ENCODE assay signal across 8 cellular contexts in genomic region chr10:121929936-121930728, GRCh38. TPM values are rescaled to one million over a fixed set of nuclear protein-coding genes. Genes with fewer than 3 reads are reported as not detected.
DNase-seq lines count a peak whose midpoint lies in the region; ATAC-seq and TF ChIP-seq lines count a peak whose summit lies in the region.
"Not testable (repeated sequence)": the region's sequence is repeated elsewhere in the genome, so short reads cannot be mapped to it uniquely, and the experiment has no call there.

No MANE protein-coding gene starts in this region.

- H2AFZ ChIP-seq in GM23338; OCI-LY7 (ENCODE audit: low read length): not testable (repeated sequence)

- H3K27ac Mint-ChIP-seq in GM23338 (peak overlapping the region; percentile 46), neural crest cell (ENCODE audit: unreplicated experiment) (peak overlapping the region; percentile 11)
- peak overlapping the region; percentile 52 for H3K27ac Mint-ChIP-seq in activated CD4-positive, alpha-beta T cell treated with anti-CD3 and anti-CD28 coated beads for 36 hours
- not testable (repeated sequence) for H3K27ac Mint-ChIP-seq in activated naive CD4-positive, alpha-beta T cell treated with anti-CD3 and anti-CD28 coated beads for 36 hours

- peak overlapping the region; percentile 84; the same call in 1 of the 2 replicates for H3K4me2 ChIP-seq in BLaER1
- H3K4me2 ChIP-seq in GM23338, result not testable (repeated sequence)
- H3K4me2 ChIP-seq in OCI-LY7 (ENCODE audit: low read length), result peak overlapping the region; percentile 15; the same call in 1 of the 2 replicates

- H3K4me3 Mint-ChIP-seq in GM23338 (peak overlapping the region; percentile 40), neural crest cell (peak overlapping the region; percentile 90)
- H3K4me3 Mint-ChIP-seq in activated CD4-positive, alpha-beta T cell treated with anti-CD3 and anti-CD28 coated beads for 36 hours, result peak overlapping the region; percentile 59
- H3K4me3 Mint-ChIP-seq in activated naive CD4-positive, alpha-beta T cell treated with anti-CD3 and anti-CD28 coated beads for 36 hours, result peak overlapping the region; percentile 45

- BruUV-seq in OCI-LY7 (replicated peaks; lab: Mats Ljungman, UMichigan), result not testable (repeated sequence)

- H3K4me1 Mint-ChIP-seq in GM23338, result peaks cover 13% of the 10 kb centered on the region
- peaks cover 17% of the 10 kb centered on the region for H3K4me1 Mint-ChIP-seq in activated CD4-positive, alpha-beta T cell treated with anti-CD3 and anti-CD28 coated beads for 36 hours
- H3K4me1 Mint-ChIP-seq in activated naive CD4-positive, alpha-beta T cell treated with anti-CD3 and anti-CD28 coated beads for 36 hours (ENCODE audit: low read depth), result peaks cover 21% of the 10 kb centered on the region
- peaks cover 38% of the 10 kb centered on the region for H3K4me1 Mint-ChIP-seq in neural crest cell

- not testable (repeated sequence) for H4K20me1 ChIP-seq in BLaER1; GM23338 (replicated peaks; ENCODE audit: insufficient read depth); OCI-LY7 (ENCODE audit: insufficient read depth, low read length)

- not testable (repeated sequence) for H3K36me3 ChIP-seq in BLaER1; GM23338 (ENCODE audit: insufficient read depth); OCI-LY7 (ENCODE audit: insufficient read depth, low read length); colonic mucosa

- ATAC-seq in GM23338; activated CD4-positive, alpha-beta T cell treated with anti-CD3 and anti-CD28 coated beads for 36 hours; left colon: not testable (repeated sequence)

- not testable (repeated sequence) for H3K9me3 Mint-ChIP-seq in GM23338; activated CD4-positive, alpha-beta T cell treated with anti-CD3 and anti-CD28 coated beads for 36 hours (ENCODE audit: low read depth); activated naive CD4-positive, alpha-beta T cell treated with anti-CD3 and anti-CD28 coated beads for 36 hours; neural crest cell

- not testable (repeated sequence) for H3K27ac ChIP-seq in BLaER1; OCI-LY7 (ENCODE audit: low read depth, low read length, poor library complexity, severe bottlenecking)
- H3K27ac ChIP-seq in GM23338 (ENCODE audit: low read depth), result 0 out of 2 replicates have a peak overlapping the region, but pooled peaks have one; percentile 7
- H3K27ac ChIP-seq in colonic mucosa, result peak overlapping the region; percentile 98

- H3K27me3 ChIP-seq in BLaER1; GM23338 (ENCODE audit: insufficient read depth); colonic mucosa: not testable (repeated sequence)

- intact Hi-C loops in OCI-LY7 (cut with micrococcal nuclease; ENCODE audit: unreplicated experiment) (loop anchor here (10.0 kb wide), 1 partner anchor 1075 kb away; the partner anchor contains the start of gene WDR11), colonic mucosa (cut with DNase I) (loop anchor here (10.0 kb wide), 1 partner anchor 45 kb away; the partner anchor contains the start of gene NSMCE4A)
- intact Hi-C loops in activated CD4-positive, alpha-beta T cell treated with anti-CD3 and anti-CD28 coated beads for 36 hours (cut with DNase I, micrococcal nuclease), result loop anchor here (2.0 to 10.0 kb wide), 5 partner anchors 45 to 1225 kb away; partner anchors contain the start of genes BUB3 (in 1 of the 2), C10orf88 (in 1 of the 2), NSMCE4A (in 1 of the 2) and WDR11 (in 1 of the 2)
- intact Hi-C loops in activated naive CD4-positive, alpha-beta T cell treated with anti-CD3 and anti-CD28 coated beads for 36 hours (cut with micrococcal nuclease), result loop anchor here (5.0 to 10.0 kb wide), 3 partner anchors 175 to 1077 kb away; partner anchors contain the start of genes ACADSB, C10orf88 and IKZF5
- intact Hi-C loops in left colon (cut with DNase I, micrococcal nuclease), result not testable (repeated sequence)

- not testable (repeated sequence) for H3K36me3 Mint-ChIP-seq in GM23338 (ENCODE audit: low read depth)
- peaks cover 12% of the 10 kb centered on the region for H3K36me3 Mint-ChIP-seq in activated CD4-positive, alpha-beta T cell treated with anti-CD3 and anti-CD28 coated beads for 36 hours (ENCODE audit: low read depth)
- H3K36me3 Mint-ChIP-seq in activated naive CD4-positive, alpha-beta T cell treated with anti-CD3 and anti-CD28 coated beads for 36 hours (ENCODE audit: low read depth), result peaks cover 13% of the 10 kb centered on the region
- peaks cover 10% of the 10 kb centered on the region for H3K36me3 Mint-ChIP-seq in neural crest cell (ENCODE audit: low read depth)

- CTCF ChIA-PET in OCI-LY7 (lab: Charles Lee; ENCODE audit: unreplicated experiment); activated CD4-positive, alpha-beta T cell treated with anti-CD3 and anti-CD28 coated beads for 36 hours (lab: Charles Lee); activated naive CD4-positive, alpha-beta T cell treated with anti-CD3 and anti-CD28 coated beads for 36 hours (lab: Charles Lee): not testable (repeated sequence)

- not testable (repeated sequence) for TF ChIP-seq CTCF in GM23338 (conservative IDR thresholded peaks at IDR 0.05; ENCODE audit: low read depth in 2 of 2); OCI-LY7 (conservative IDR thresholded peaks at IDR 0.05; ENCODE audit: low read length); colonic mucosa (IDR thresholded peaks at IDR 0.05); neural crest cell (conservative IDR thresholded peaks at IDR 0.05)

- H3K9me2 ChIP-seq in GM23338 (ENCODE audit: insufficient read depth); OCI-LY7 (ENCODE audit: insufficient read depth, low read length): not testable (repeated sequence)

- H3K27me3 Mint-ChIP-seq in GM23338 (ENCODE audit: insufficient read depth, low read depth, poor library complexity), result peaks cover 18% of the 10 kb centered on the region
- not testable (repeated sequence) for H3K27me3 Mint-ChIP-seq in activated CD4-positive, alpha-beta T cell treated with anti-CD3 and anti-CD28 coated beads for 36 hours; activated naive CD4-positive, alpha-beta T cell treated with anti-CD3 and anti-CD28 coated beads for 36 hours (ENCODE audit: low read depth); neural crest cell (ENCODE audit: low read depth)

- DNase-seq in GM23338 (ENCODE audit: low spot score); OCI-LY7 (ENCODE audit: low spot score); activated CD4-positive, alpha-beta T cell treated with anti-CD3 and anti-CD28 coated beads for 36 hours; activated naive CD4-positive, alpha-beta T cell treated with anti-CD3 and anti-CD28 coated beads for 36 hours; neural crest cell (ENCODE audit: low read depth, low spot score): not testable (repeated sequence)
- DNase-seq in colonic mucosa (peak; percentile 69), left colon (peak; percentile 35 to 36)

- not testable (repeated sequence) for H3K4me3 ChIP-seq in BLaER1; GM23338; OCI-LY7 (ENCODE audit: low read depth, low read length, poor library complexity, severe bottlenecking); colonic mucosa

- peaks cover 23% of the 10 kb centered on the region for H3K79me2 ChIP-seq in GM23338 (replicated peaks; ENCODE audit: insufficient read depth)
- H3K79me2 ChIP-seq in OCI-LY7 (ENCODE audit: insufficient read depth, low read depth, low read length), result peaks cover 31% of the 10 kb centered on the region

- not testable (repeated sequence) for H3K9me3 ChIP-seq in BLaER1; OCI-LY7 (ENCODE audit: low read length); colonic mucosa

- not testable (repeated sequence) for H3F3A ChIP-seq in GM23338 (replicated peaks; ENCODE audit: low read depth)

- H3K4me1 ChIP-seq in BLaER1, result peaks cover 42% of the 10 kb centered on the region
- H3K4me1 ChIP-seq in GM23338 (ENCODE audit: insufficient read depth); colonic mucosa: not testable (repeated sequence)
- peaks cover 15% of the 10 kb centered on the region for H3K4me1 ChIP-seq in OCI-LY7 (ENCODE audit: insufficient read depth, low read length, poor library complexity, severe bottlenecking)

- POLR2A ChIA-PET in OCI-LY7 (lab: Charles Lee); activated CD4-positive, alpha-beta T cell treated with anti-CD3 and anti-CD28 coated beads for 36 hours (lab: Charles Lee): not testable (repeated sequence)

- not testable (repeated sequence) for H3K9ac ChIP-seq in BLaER1
- H3K9ac ChIP-seq in colonic mucosa (ENCODE audit: low read depth in 2 of 2, low read length in 2 of 2), result peak overlapping the region; percentile 8 to 55

RNA-seq across cellular contexts. Expression of gene ATE1, which starts 2.3 kb away (rescaled TPM):
- total RNA-seq in GM23338 (2014; rRNA removed; shearing (Covaris generic)), result 24.5 and 26.1 TPM in 2 replicates
- 17.4 and 20.4 TPM in 2 replicates for polyA plus RNA-seq in GM23338 (2016; fragmentation: Nextera tagmentation; extraction: Ambion mirVana)
- 14.8 and 17.8 TPM in 2 replicates for total RNA-seq in OCI-LY7 (2014; rRNA removed; shearing (Covaris generic))
- 44.7 and 45.2 TPM in 2 replicates for total RNA-seq in OCI-LY7 (2022)
- total RNA-seq in activated CD4-positive, alpha-beta T cell treated with anti-CD3 and anti-CD28 coated beads for 36 hours, result 10 to 100 TPM; 23.2 to 23.9 TPM
- total RNA-seq in activated naive CD4-positive, alpha-beta T cell treated with anti-CD3 and anti-CD28 coated beads for 36 hours, result 10 to 100 TPM; 13.6 to 17.5 TPM
- 10 to 100 TPM; 32.9 to 78.0 TPM for total RNA-seq in colonic mucosa
- total RNA-seq in left colon, result 10 to 100 TPM; 44.8 to 50.7 TPM
- total RNA-seq in neural crest cell, result 26.0 and 27.6 TPM in 2 replicates

RNA-seq across cellular contexts. Expression of gene NSMCE4A, which starts 44.9 kb away (rescaled TPM):
- 74.6 and 84.8 TPM in 2 replicates for total RNA-seq in GM23338 (2014; rRNA removed; shearing (Covaris generic))
- polyA plus RNA-seq in GM23338 (2016; fragmentation: Nextera tagmentation; extraction: Ambion mirVana), result 85.3 and 94.9 TPM in 2 replicates
- 95.6 and 105 TPM in 2 replicates for total RNA-seq in OCI-LY7 (2014; rRNA removed; shearing (Covaris generic))
- total RNA-seq in OCI-LY7 (2022), result 69.5 and 77.7 TPM in 2 replicates
- 10 to 100 TPM; 56.3 to 56.4 TPM for total RNA-seq in activated CD4-positive, alpha-beta T cell treated with anti-CD3 and anti-CD28 coated beads for 36 hours
- total RNA-seq in activated naive CD4-positive, alpha-beta T cell treated with anti-CD3 and anti-CD28 coated beads for 36 hours, result 10 to 100 TPM; 47.5 to 48.8 TPM
- total RNA-seq in colonic mucosa, result 10 to 100 TPM; 55.0 to 63.9 TPM
- total RNA-seq in left colon, result 10 to 100 TPM; 51.6 to 61.7 TPM
- total RNA-seq in neural crest cell, result 85.0 and 87.5 TPM in 2 replicates

RNA-seq across cellular contexts. Expression of gene TACC2, which starts 58.8 kb away (rescaled TPM):
- 24.2 and 35.9 TPM in 2 replicates for total RNA-seq in GM23338 (2014; rRNA removed; shearing (Covaris generic))
- 25.8 and 30.8 TPM in 2 replicates for polyA plus RNA-seq in GM23338 (2016; fragmentation: Nextera tagmentation; extraction: Ambion mirVana)
- total RNA-seq in OCI-LY7 (2014; rRNA removed; shearing (Covaris generic)), result not detected in 2 replicates
- total RNA-seq in OCI-LY7 (2022), result not detected in 2 replicates
- not detected for total RNA-seq in activated CD4-positive, alpha-beta T cell treated with anti-CD3 and anti-CD28 coated beads for 36 hours
- not detected for total RNA-seq in activated naive CD4-positive, alpha-beta T cell treated with anti-CD3 and anti-CD28 coated beads for 36 hours
- total RNA-seq in colonic mucosa, result 10 to 100 TPM; 90.0 to 93.2 TPM
- 100 to 1,000 TPM; 107 to 113 TPM for total RNA-seq in left colon
- total RNA-seq in neural crest cell, result 48.2 and 52.6 TPM in 2 replicates

Comparison
In these comparisons a context has a peak if more than half of its experiments do, and no peak if none do; other contexts are left out.
1. H3K4me3 Mint-ChIP-seq: peak in every context shown above with its lines; median percentile 90 in neural crest cell; 59 in activated CD4-positive, alpha-beta T cell treated with anti-CD3 and anti-CD28 coated beads for 36 hours; 45 in activated naive CD4-positive, alpha-beta T cell treated with anti-CD3 and anti-CD28 coated beads for 36 hours; 40 in GM23338.
2. RNA of gene TACC2, which starts 58.8 kb away (total RNA-seq): 107 to 113 TPM in left colon, 90.0 to 93.2 TPM in colonic mucosa, 48.2 to 52.6 TPM in neural crest cell and 24.2 to 35.9 TPM in GM23338; not detected in OCI-LY7, not detected in activated CD4-positive, alpha-beta T cell treated with anti-CD3 and anti-CD28 coated beads for 36 hours and not detected in activated naive CD4-positive, alpha-beta T cell treated with anti-CD3 and anti-CD28 coated beads for 36 hours; every median in the first group is over 10 times any median in the second.